In genomic region chr10:111765216-111765615, GRCh38 we compare ENCODE assay signal across 9 cellular contexts.
"Had no signal": no experiment of that assay in that cellular context is flagged by ENCODE, and none has a peak within 500 bp of the region (broad histone marks: within the 10 kb centered on the region; RNA-seq: fewer than 3 reads in every experiment).

No MANE protein-coding gene starts in this region.

- H3K4me1 ChIP-seq: HAP-1 had no signal

- H3K4me3 ChIP-seq: GM23248, GM23338, HAP-1 had no signal

- H3K4me3 Mint-ChIP-seq: GM23338, H9 had no signal

- H3K9me3 Mint-ChIP-seq: GM23338 had no signal

- H3K27ac ChIP-seq: GM23248 had no signal

- DNase-seq: GM23248, GOT3, H7, H9, HCEC 1CT had no signal

- FAIRE-seq: H1, H54 had no signal

- H3K9ac ChIP-seq: GM23248 had no signal

- H3K36me3 ChIP-seq: HAP-1 had no signal

- H3K27ac Mint-ChIP-seq: H9 had no signal

- H3K9me3 ChIP-seq: HAP-1 had no signal
